In the genomic region with DNA sequence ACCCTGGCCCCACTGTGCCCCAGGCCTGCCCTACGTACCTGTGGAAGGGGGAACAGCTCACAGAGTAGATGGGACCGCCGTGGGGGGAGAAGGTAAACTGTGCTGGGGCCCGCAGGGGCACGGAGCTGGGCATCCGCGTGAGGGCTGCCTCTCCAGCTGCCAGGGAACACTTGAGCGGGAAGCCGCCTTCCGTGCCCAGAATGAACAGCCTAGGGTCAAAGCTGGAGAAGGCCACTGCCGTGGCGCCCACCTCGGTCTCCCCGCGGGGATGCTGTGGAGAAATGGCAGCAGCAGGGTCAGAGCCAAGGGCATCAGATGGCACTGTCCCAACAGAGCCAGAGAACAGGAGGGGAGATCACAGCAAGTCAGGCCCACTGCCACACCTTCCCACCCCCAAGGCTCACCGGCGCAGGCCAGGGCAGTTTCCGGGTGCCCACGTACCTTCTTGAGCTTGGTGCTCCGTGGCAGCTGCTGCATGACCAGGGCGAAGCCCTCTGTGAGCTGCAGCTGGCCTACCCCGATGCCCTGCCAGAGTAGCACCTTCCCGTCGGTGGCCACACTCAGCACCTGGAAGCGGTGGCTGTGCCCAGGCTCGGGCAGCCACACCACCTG, we compare ENCODE assay signal across 1 cellular context.
TF ChIP-seq lines count a peak whose summit lies in the region.

No MANE protein-coding gene starts in this region.

TF ChIP-seq in K562, 482 proteins besides CTCF, POLR2A, EP300 and RAD21:
- TF ChIP-seq RBFOX2 (IDR thresholded peaks at IDR 0.05; ENCODE audit: low read depth, low read length) = 0 out of 2 replicates have a peak, but pooled peaks have one; percentile 29
- no peak for TF ChIP-seq ZNF518B (CRISPR knock-in tag; IDR thresholded peaks at IDR 0.05)
- TF ChIP-seq POLR2G (IDR thresholded peaks at IDR 0.05; ENCODE audit: low read depth, low read length) = peak; percentile 19; the same call in 1 of the 2 replicates
TF ChIP-seq in K562: peak in this region for 2.
